Comparison of ENCODE assay signal across 27 cellular contexts in the genomic region with DNA sequence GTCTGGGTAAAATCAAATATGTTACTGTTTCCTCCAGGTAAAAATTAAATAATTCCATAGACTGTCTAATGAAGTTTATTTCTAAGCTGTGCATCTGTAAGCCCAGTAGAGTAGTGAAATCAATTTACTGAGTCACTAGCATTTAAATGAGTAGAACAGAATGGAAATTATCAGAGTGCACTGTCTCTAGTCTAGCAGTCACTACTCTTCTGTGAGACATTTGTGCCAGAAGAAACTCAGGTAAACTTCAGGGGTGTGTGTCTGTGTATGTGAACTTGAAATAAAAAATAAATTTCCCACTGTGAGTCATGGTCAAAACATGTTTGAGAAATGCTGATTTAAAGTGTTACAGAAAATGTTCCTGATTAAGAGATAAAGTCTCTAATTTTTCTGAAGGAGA.
"Had no signal": no experiment of that assay in that cellular context is flagged by ENCODE, and none has a peak within 500 bp of the region (broad histone marks: within the 10 kb centered on the region; RNA-seq: fewer than 3 reads in every experiment).

No MANE protein-coding gene starts in this region.

- H3K4me3 ChIP-seq: adrenal gland, ovary, psoas muscle, testis, transverse colon had no signal

- H3K27me3 ChIP-seq: adrenal gland, brain microvascular endothelial cell, ovary, testis, transverse colon had no signal

- H3K4me1 ChIP-seq: adrenal gland, psoas muscle, testis, transverse colon had no signal

- H3K36me3 Mint-ChIP-seq: activated CD8-positive, alpha-beta memory T cell treated with anti-CD3 and anti-CD28 coated beads, Interleukin-2, amount 10 ng/mL, durations not matched to agents 7 days and 5 days; activated naive CD4-positive, alpha-beta T cell treated with anti-CD3 and anti-CD28 coated beads, Interleukin-2, amount 10 ng/mL, durations not matched to agents 7 days and 5 days; WTC11 had no signal

- H3K36me3 ChIP-seq: adrenal gland, brain microvascular endothelial cell, ovary, transverse colon had no signal

- ATAC-seq: activated CD4-positive, alpha-beta T cell treated with anti-CD3 and anti-CD28 coated beads for 36 hours; activated CD8-positive, alpha-beta memory T cell treated with anti-CD3 and anti-CD28 coated beads, Interleukin-2, amount 10 ng/mL, durations not matched to agents 7 days and 5 days; activated CD8-positive, alpha-beta T cell treated with anti-CD3 and anti-CD28 coated beads, Interleukin-2, amount 10 ng/mL, durations not matched to agents 7 days and 5 days; left colon; psoas muscle; right cardiac atrium; WTC11 had no signal

- DNase-seq: activated CD4-positive, alpha-beta T cell treated with anti-CD3 and anti-CD28 coated beads for 36 hours; activated CD8-positive, alpha-beta memory T cell treated with anti-CD3 and anti-CD28 coated beads, Interleukin-2, amount 10 ng/mL, durations not matched to agents 7 days and 5 days; activated CD8-positive, alpha-beta T cell treated with anti-CD3 and anti-CD28 coated beads, Interleukin-2, amount 10 ng/mL, durations not matched to agents 7 days and 5 days; activated gamma-delta T cell; activated naive CD4-positive, alpha-beta T cell treated with anti-CD3 and anti-CD28 coated beads, Interleukin-2, amount 10 ng/mL, durations not matched to agents 7 days and 5 days; adrenal gland; aorta; brain microvascular endothelial cell; effector memory CD4-positive, alpha-beta T cell; head of caudate nucleus; hippocampal formation; kidney; left colon; naive B cell; ovary; psoas muscle; right cardiac atrium; stimulated activated CD4-positive, alpha-beta T cell treated with anti-CD3 and anti-CD28 coated beads, Interleukin-15, amount 100 ng/mL, for 24 hours; stimulated activated CD4-positive, alpha-beta T cell treated with anti-CD3 and anti-CD28 coated beads, Interleukin-2, amount 100 ng/mL, for 24 hours; stimulated activated naive CD4-positive, alpha-beta T cell; T-helper 2 cell; testis; transverse colon had no signal

- H3K9me3 Mint-ChIP-seq: activated naive CD4-positive, alpha-beta T cell treated with anti-CD3 and anti-CD28 coated beads, Interleukin-2, amount 10 ng/mL, durations not matched to agents 7 days and 5 days; central memory CD8-positive, alpha-beta T cell; WTC11 had no signal

- H3K4me1 Mint-ChIP-seq: activated CD4-positive, alpha-beta T cell treated with anti-CD3 and anti-CD28 coated beads for 36 hours; activated CD8-positive, alpha-beta memory T cell treated with anti-CD3 and anti-CD28 coated beads, Interleukin-2, amount 10 ng/mL, durations not matched to agents 7 days and 5 days; activated naive CD4-positive, alpha-beta T cell treated with anti-CD3 and anti-CD28 coated beads, Interleukin-2, amount 10 ng/mL, durations not matched to agents 7 days and 5 days; central memory CD8-positive, alpha-beta T cell had no signal

- FAIRE-seq: colon, kidney had no signal

- H3K27me3 Mint-ChIP-seq: activated CD4-positive, alpha-beta T cell treated with anti-CD3 and anti-CD28 coated beads for 36 hours; central memory CD8-positive, alpha-beta T cell; naive B cell had no signal

- H3K27ac ChIP-seq: adrenal gland, brain microvascular endothelial cell, ovary, testis, transverse colon had no signal

- H3K4me3 Mint-ChIP-seq: activated CD4-positive, alpha-beta T cell treated with anti-CD3 and anti-CD28 coated beads for 36 hours; activated CD8-positive, alpha-beta memory T cell treated with anti-CD3 and anti-CD28 coated beads, Interleukin-2, amount 10 ng/mL, durations not matched to agents 7 days and 5 days; activated CD8-positive, alpha-beta T cell treated with anti-CD3 and anti-CD28 coated beads, Interleukin-2, amount 10 ng/mL, durations not matched to agents 7 days and 5 days; activated naive CD4-positive, alpha-beta T cell treated with anti-CD3 and anti-CD28 coated beads, Interleukin-2, amount 10 ng/mL, durations not matched to agents 7 days and 5 days; central memory CD8-positive, alpha-beta T cell; mesothelial cell of epicardium; naive B cell; WTC11 had no signal

- H3K9me3 ChIP-seq: adrenal gland, ovary, psoas muscle, testis, transverse colon had no signal

- H3K27ac Mint-ChIP-seq: activated CD4-positive, alpha-beta T cell treated with anti-CD3 and anti-CD28 coated beads for 36 hours; activated CD8-positive, alpha-beta memory T cell treated with anti-CD3 and anti-CD28 coated beads, Interleukin-2, amount 10 ng/mL, durations not matched to agents 7 days and 5 days; activated CD8-positive, alpha-beta T cell treated with anti-CD3 and anti-CD28 coated beads, Interleukin-2, amount 10 ng/mL, durations not matched to agents 7 days and 5 days; activated naive CD4-positive, alpha-beta T cell treated with anti-CD3 and anti-CD28 coated beads, Interleukin-2, amount 10 ng/mL, durations not matched to agents 7 days and 5 days; mesothelial cell of epicardium; WTC11 had no signal
